2 cellular contexts compared by ENCODE assay signal in the genomic region with DNA sequence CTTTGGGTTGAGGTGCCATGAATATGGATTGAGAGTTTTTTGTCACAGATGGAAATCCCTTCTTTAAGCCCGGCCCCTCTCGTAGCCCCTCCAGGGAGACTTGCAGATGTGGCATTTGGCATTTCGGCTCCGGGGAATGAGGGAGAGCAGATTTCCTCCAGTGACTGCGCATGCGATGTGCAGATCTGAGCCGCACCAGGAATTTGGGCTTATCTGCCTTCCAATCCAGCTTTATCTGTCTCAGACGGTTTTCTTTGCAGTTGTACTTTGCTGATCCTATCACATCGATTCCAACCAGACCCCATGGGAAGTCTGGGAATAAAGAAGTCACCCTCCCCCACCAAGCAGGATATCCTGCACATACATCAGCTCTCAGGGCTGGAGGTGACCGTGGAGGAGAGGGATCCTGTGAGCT.
TF ChIP-seq lines count a peak whose summit lies in the region.

No MANE protein-coding gene starts in this region.

TF ChIP-seq in K562, 482 proteins besides CTCF, POLR2A, EP300 and RAD21:
- TF ChIP-seq NRF1 (conservative IDR thresholded peaks at IDR 0.05 in 1 of 2, IDR thresholded peaks at IDR 0.05 in 1 of 2) (peak; percentile 25 to 40; a peak in 1 of 4 replicates), SIRT6 (IDR thresholded peaks at IDR 0.05; ENCODE audit: low read depth, low read length) (no peak)
- TF ChIP-seq, protein P1, sequence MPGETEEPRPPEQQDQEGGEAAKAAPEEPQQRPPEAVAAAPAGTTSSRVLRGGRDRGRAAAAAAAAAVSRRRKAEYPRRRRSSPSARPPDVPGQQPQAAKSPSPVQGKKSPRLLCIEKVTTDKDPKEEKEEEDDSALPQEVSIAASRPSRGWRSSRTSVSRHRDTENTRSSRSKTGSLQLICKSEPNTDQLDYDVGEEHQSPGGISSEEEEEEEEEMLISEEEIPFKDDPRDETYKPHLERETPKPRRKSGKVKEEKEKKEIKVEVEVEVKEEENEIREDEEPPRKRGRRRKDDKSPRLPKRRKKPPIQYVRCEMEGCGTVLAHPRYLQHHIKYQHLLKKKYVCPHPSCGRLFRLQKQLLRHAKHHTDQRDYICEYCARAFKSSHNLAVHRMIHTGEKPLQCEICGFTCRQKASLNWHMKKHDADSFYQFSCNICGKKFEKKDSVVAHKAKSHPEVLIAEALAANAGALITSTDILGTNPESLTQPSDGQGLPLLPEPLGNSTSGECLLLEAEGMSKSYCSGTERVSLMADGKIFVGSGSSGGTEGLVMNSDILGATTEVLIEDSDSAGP (CRISPR knock-in tag; IDR thresholded peaks at IDR 0.05) = no peak
TF ChIP-seq in K562: peak in this region for 1.

TF ChIP-seq in HEK293T, 16 proteins besides CTCF, POLR2A, EP300 and RAD21:
- TF ChIP-seq SP1 (IDR thresholded peaks at IDR 0.05) = no peak
